ENCODE assay signal across 9 cellular contexts in the genomic region with DNA sequence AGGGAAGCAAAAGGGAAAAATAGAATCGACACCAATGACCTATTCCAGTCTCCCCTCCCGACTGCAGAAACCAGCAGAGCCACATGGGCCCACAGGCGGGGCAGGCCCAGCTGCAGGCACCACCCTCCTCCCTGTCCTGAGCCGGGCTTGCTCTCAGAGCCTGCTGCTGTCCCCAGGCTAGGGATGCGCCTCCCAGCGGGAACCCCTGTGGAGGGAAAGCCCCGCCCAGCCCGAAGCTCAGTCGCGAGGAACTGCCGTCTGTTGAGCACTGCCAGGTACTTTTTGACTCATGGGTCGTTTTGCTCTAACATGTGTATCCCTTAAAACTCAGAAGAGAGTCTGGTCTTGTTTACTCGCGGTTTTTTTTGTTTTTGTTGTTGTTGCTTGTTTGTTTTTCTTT.
DNase-seq lines count a peak whose midpoint lies in the region; ATAC-seq and TF ChIP-seq lines count a peak whose summit lies in the region.
"Had no signal": no experiment of that assay in that cellular context is flagged by ENCODE, and none has a peak within 500 bp of the region (broad histone marks: within the 10 kb centered on the region; RNA-seq: fewer than 3 reads in every experiment).

No MANE protein-coding gene starts in this region.

- ATAC-seq in Right ventricle myocardium superior (ENCODE audit: poor library complexity) (peak; percentile 85), GM21529 (IDR thresholded peaks at IDR 0.05; ENCODE audit: unreplicated experiment) (no peak), HG02678 (IDR thresholded peaks at IDR 0.05; ENCODE audit: unreplicated experiment) (no peak)
- ATAC-seq in activated naive CD8-positive, alpha-beta T cell treated with anti-CD3 and anti-CD28 coated beads, Interleukin-2, amount 50 U/mL, for 24 hours: no peak

- no peaks in the 10 kb centered on the region for H3K4me1 Mint-ChIP-seq in activated naive CD8-positive, alpha-beta T cell treated with anti-CD3 and anti-CD28 coated beads, Interleukin-2, amount 50 U/mL, for 24 hours

- H3F3A ChIP-seq in PC-9 (ENCODE audit: insufficient read depth, low read depth): no peaks in the 10 kb centered on the region

- H3K4me1 ChIP-seq in PC-9 (replicated peaks; ENCODE audit: insufficient read depth) (peaks cover 9% of the 10 kb centered on the region), parathyroid adenoma (peaks cover 9% of the 10 kb centered on the region)

- H4K20me1 ChIP-seq in PC-9 (ENCODE audit: insufficient read depth): no peaks in the 10 kb centered on the region

- H3K4me3 Mint-ChIP-seq in activated naive CD8-positive, alpha-beta T cell treated with anti-CD3 and anti-CD28 coated beads, Interleukin-2, amount 50 U/mL, for 24 hours: no peak overlapping the region

- TF ChIP-seq CTCF in PC-9 (conservative IDR thresholded peaks at IDR 0.05): no peak
- peak; percentile 24 for TF ChIP-seq CTCF in parathyroid adenoma (IDR thresholded peaks at IDR 0.05)

- H3K27me3 ChIP-seq in PC-9 (ENCODE audit: insufficient read depth, low read depth) (no peaks in the 10 kb centered on the region), parathyroid adenoma (ENCODE audit: control insufficient read depth, insufficient read depth, low read length) (no peaks in the 10 kb centered on the region)

- H3K9ac ChIP-seq in parathyroid adenoma: no peak overlapping the region

- H3K27ac Mint-ChIP-seq in activated naive CD8-positive, alpha-beta T cell treated with anti-CD3 and anti-CD28 coated beads, Interleukin-2, amount 50 U/mL, for 24 hours: no peak overlapping the region

- H3K36me3 ChIP-seq in PC-9 (ENCODE audit: low read depth): no peaks in the 10 kb centered on the region
- H3K36me3 ChIP-seq in parathyroid adenoma (ENCODE audit: control insufficient read depth, insufficient read depth, low read length): no peaks in the 10 kb centered on the region

- H3K36me3 Mint-ChIP-seq in activated naive CD8-positive, alpha-beta T cell treated with anti-CD3 and anti-CD28 coated beads, Interleukin-2, amount 50 U/mL, for 24 hours (ENCODE audit: low read depth): no peaks in the 10 kb centered on the region

- H3K79me2 ChIP-seq in PC-9 (ENCODE audit: low read depth) (no peaks in the 10 kb centered on the region), parathyroid adenoma (no peaks in the 10 kb centered on the region)

- CTCF ChIA-PET in PC-9 (lab: Charles Lee): no interaction called here

- H2AFZ ChIP-seq in PC-9: no peak overlapping the region; the same call in 1 of the 2 replicates
- H2AFZ ChIP-seq in parathyroid adenoma: peak overlapping the region; percentile 97

- intact Hi-C loops in PC-9 (cut with micrococcal nuclease; ENCODE audit: unreplicated experiment): no loop called here
- intact Hi-C loops in Right ventricle myocardium superior (cut with DNase I): no loop called here

- BruUV-seq in PC-9 (replicated peaks; lab: Mats Ljungman, UMichigan): no TSS peak

- POLR2A ChIA-PET in PC-9 (lab: Charles Lee; ENCODE audit: unreplicated experiment): no interaction called here

- H3K9me3 ChIP-seq in PC-9 (ENCODE audit: insufficient read depth, low read depth): no peaks in the 10 kb centered on the region
- H3K9me3 ChIP-seq in parathyroid adenoma (ENCODE audit: control insufficient read depth, low read length): no peaks in the 10 kb centered on the region

- H3K9me3 Mint-ChIP-seq in activated naive CD8-positive, alpha-beta T cell treated with anti-CD3 and anti-CD28 coated beads, Interleukin-2, amount 50 U/mL, for 24 hours: no peaks in the 10 kb centered on the region

- H3K4me2 ChIP-seq in PC-9: peak overlapping the region; percentile 61
- peak overlapping the region; percentile 72 for H3K4me2 ChIP-seq in parathyroid adenoma (ENCODE audit: low read length)

- no peak overlapping the region for H3K27ac ChIP-seq in PC-9
- peak overlapping the region; percentile 74 for H3K27ac ChIP-seq in parathyroid adenoma

- H3K27me3 Mint-ChIP-seq in activated naive CD8-positive, alpha-beta T cell treated with anti-CD3 and anti-CD28 coated beads, Interleukin-2, amount 50 U/mL, for 24 hours: peaks cover 5% of the 10 kb centered on the region

- H3K9me2 ChIP-seq in PC-9 (ENCODE audit: insufficient read depth): no peaks in the 10 kb centered on the region

- H3K4me3 ChIP-seq in PC-9 (no peak overlapping the region; the same call in 1 of the 2 replicates), parathyroid adenoma (ENCODE audit: low read depth, low read length) (peak overlapping the region; percentile 50)

- DNase-seq in GM04504 (ENCODE audit: low read depth) (peak; percentile 5), PC-9 (peak; percentile 51 to 56), Right ventricle myocardium superior (peak; percentile 67), CD1c-positive myeloid dendritic cell (ENCODE audit: extremely low spot score) (no peak)
- DNase-seq in activated naive CD8-positive, alpha-beta T cell treated with anti-CD3 and anti-CD28 coated beads, Interleukin-2, amount 50 U/mL, for 24 hours: no peak
- DNase-seq: NCI-H2029 had no signal

Comparison
In these comparisons a context has a peak if more than half of its experiments do, and no peak if none do; other contexts are left out.
1. DNase-seq: peak in GM04504 (single experiment), PC-9 (2 of 2) and Right ventricle myocardium superior (single experiment); none in activated naive CD8-positive, alpha-beta T cell treated with anti-CD3 and anti-CD28 coated beads, Interleukin-2, amount 50 U/mL, for 24 hours (single experiment) and CD1c-positive myeloid dendritic cell (single experiment).